Comparison of ENCODE assay signal across 11 cellular contexts in the genomic region with DNA sequence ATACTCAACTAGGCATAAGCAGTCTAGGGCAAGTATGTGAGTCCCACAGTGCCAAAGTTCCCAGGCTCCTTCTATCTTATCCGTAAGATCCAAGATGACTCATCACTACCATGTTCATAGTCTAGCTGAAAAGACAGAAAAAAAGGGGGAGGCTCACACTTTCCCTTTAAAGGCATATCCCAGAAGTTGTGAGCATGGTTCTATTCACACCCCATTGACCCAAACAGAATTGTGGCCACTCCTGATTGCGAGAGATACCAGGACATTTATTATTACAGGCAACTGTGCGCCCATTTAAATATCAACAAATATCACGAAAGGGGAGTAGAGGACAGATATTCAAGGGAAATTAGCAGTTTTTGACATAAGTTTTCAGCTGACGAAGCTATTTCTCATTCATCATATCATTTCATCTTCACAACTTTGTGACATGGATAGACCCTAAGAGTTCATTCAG. TPM values are rescaled to one million over a fixed set of nuclear protein-coding genes. Genes with fewer than 3 reads are reported as not detected.
A peak's percentile ranks its signal among the peaks of the same experiment; 100 is the strongest.
DNase-seq lines count a peak whose midpoint lies in the region; ATAC-seq, FAIRE-seq and TF ChIP-seq lines count a peak whose summit lies in the region.
"Had no signal": no experiment of that assay in that cellular context is flagged by ENCODE, and none has a peak within 500 bp of the region (broad histone marks: within the 10 kb centered on the region; RNA-seq: fewer than 3 reads in every experiment).

No MANE protein-coding gene starts in this region.

- H3K36me3 ChIP-seq in RWPE2 (ENCODE audit: low read depth): no peaks in the 10 kb centered on the region
- H3K36me3 ChIP-seq in pancreas: no peaks in the 10 kb centered on the region
- H3K36me3 ChIP-seq: suprapubic skin had no signal

- whole genome bisulfite sequencing in pancreas, 2 donors: 80 to 81% methylated on average over 5 of the region's 5 CpGs

- ATAC-seq in RWPE2 (ENCODE audit: low read depth) (peak; percentile 83), pancreas (peak in 3 of 4 donors; percentile 37 to 81 (median 54)), GM21576 (IDR thresholded peaks at IDR 0.05; ENCODE audit: unreplicated experiment) (no peak)

- H3K27ac ChIP-seq in RWPE2 (ENCODE audit: poor library complexity, severe bottlenecking) (peak overlapping the region; percentile 65), pancreas (no peak overlapping the region)
- H3K27ac ChIP-seq: suprapubic skin had no signal

- H3K4me3 ChIP-seq in RWPE2 (ENCODE audit: severe bottlenecking) (no peak overlapping the region), fibroblast of pulmonary artery (replicated peaks; ENCODE audit: low read depth, low read length) (no peak overlapping the region), pancreas (no peak overlapping the region)
- H3K4me3 ChIP-seq: suprapubic skin had no signal

- no peak for FAIRE-seq in pancreas (lab: Jason Lieb, UNC)

- intact Hi-C loops in pancreas (cut with DNase I): no loop called here

- no peaks in the 10 kb centered on the region for H3K9me3 ChIP-seq in RWPE2 (ENCODE audit: severe bottlenecking)
- no peaks in the 10 kb centered on the region for H3K9me3 ChIP-seq in pancreas
- H3K9me3 ChIP-seq: suprapubic skin had no signal

- peaks cover 29% of the 10 kb centered on the region for H3K4me1 ChIP-seq in RWPE2 (ENCODE audit: insufficient read depth, poor library complexity, severe bottlenecking)
- peaks cover 0 to 3% (median 0%) of the 10 kb centered on the region in 3 donors for H3K4me1 ChIP-seq in pancreas

- no peaks in the 10 kb centered on the region for H3K27me3 ChIP-seq in RWPE2 (ENCODE audit: insufficient read depth, poor library complexity, severe bottlenecking)
- H3K27me3 ChIP-seq in pancreas: no peaks in the 10 kb centered on the region
- H3K27me3 ChIP-seq: suprapubic skin had no signal

- DNase-seq in Daoy (ENCODE audit: low read depth) (peak; percentile 92), RWPE2 (ENCODE audit: low spot score) (no peak), fibroblast of pulmonary artery (ENCODE audit: low read depth) (peak; percentile 92), pancreas (no peak), NCI-H1048 (lab: John Stamatoyannopoulos, UW) (no peak), NCI-H524 (lab: John Stamatoyannopoulos, UW) (no peak), NCI-H524 treated with DMSO at 0.1 percent for 48 hours (lab: John Stamatoyannopoulos, UW) (no peak)
- DNase-seq: anterior cingulate cortex, KG1 had no signal

- TF ChIP-seq CTCF in RWPE2 (IDR thresholded peaks at IDR 0.05; ENCODE audit: poor library complexity, severe bottlenecking): no peak
- no peak for TF ChIP-seq CTCF in fibroblast of pulmonary artery (IDR thresholded peaks at IDR 0.05; ENCODE audit: low read length, missing control alignments)
- TF ChIP-seq CTCF in pancreas (IDR thresholded peaks at IDR 0.05): no peak

RNA-seq across cellular contexts. Expression of a gene that starts 8.1 kb away (rescaled TPM):
- total RNA-seq in Daoy (2014; rRNA removed; shearing (Covaris generic)): 144 and 162 TPM in 2 replicates
- total RNA-seq in pancreas: 10 to 100 TPM; 10.5 to 26.3 (median 15.0) TPM
- polyA plus RNA-seq in pancreas: 10 to 100 TPM; 38.9 to 43.9 TPM

RNA-seq across cellular contexts. Expression of a gene that starts 35.4 kb away (rescaled TPM):
- total RNA-seq in Daoy (2014; rRNA removed; shearing (Covaris generic)): 68.9 and 81.9 TPM in 2 replicates
- 1 to 10 TPM in 5 of 6 donors, under 1 TPM in 1; 0.97 to 5.0 (median 1.7) TPM for total RNA-seq in pancreas
- polyA plus RNA-seq in pancreas: 1 to 10 TPM; 1.9 to 3.1 TPM

RNA-seq across cellular contexts. Expression of a gene that starts 49.0 kb away (rescaled TPM):
- total RNA-seq in Daoy (2014; rRNA removed; shearing (Covaris generic)): not detected in 2 replicates
- total RNA-seq in pancreas: under 1 TPM in 4 of 6 donors, not detected in 2; 0.12 to 0.32 (median 0.23) TPM
- polyA plus RNA-seq in pancreas: 1 to 10 TPM in 1 of 2 donors, under 1 TPM in 1; 0.89 to 1.0 TPM

Comparison
In these comparisons a context has a peak if more than half of its experiments do, and no peak if none do; other contexts are left out.
1. DNase-seq: peak in Daoy (single experiment) and fibroblast of pulmonary artery (single experiment); none in RWPE2 (single experiment), pancreas (0 of 6), NCI-H1048 (single experiment), NCI-H524 (0 of 2) and NCI-H524 treated with DMSO at 0.1 percent for 48 hours (single experiment).
2. RNA of a gene that starts 35.4 kb away (total RNA-seq): 68.9 to 81.9 TPM in Daoy; 0.97 to 5.0 TPM in pancreas; every median in the first group is over 10 times any median in the second.